In the genomic region with DNA sequence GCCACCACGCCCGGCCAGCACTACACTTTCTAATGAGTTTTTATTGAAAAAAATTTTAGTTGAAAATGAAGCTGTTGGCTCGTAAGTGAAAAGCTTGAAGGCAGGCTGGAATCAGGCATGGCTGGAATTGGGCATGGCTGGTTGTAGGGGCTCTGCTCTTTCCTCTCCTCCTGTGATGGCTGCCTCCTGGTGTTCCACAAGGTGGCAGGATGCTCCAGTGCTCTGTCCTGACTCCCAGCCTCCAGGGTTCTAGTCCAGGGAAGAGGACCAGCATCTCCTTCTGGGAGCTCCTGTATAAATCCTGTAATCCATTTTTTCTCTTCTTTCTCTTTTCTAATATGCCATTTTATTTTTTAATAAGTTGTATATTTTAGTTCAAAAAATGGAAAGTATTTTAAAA, we compare ENCODE assay signal across 8 cellular contexts. TPM values are rescaled to one million over a fixed set of nuclear protein-coding genes. Genes with fewer than 3 reads are reported as not detected.
DNase-seq lines count a peak whose midpoint lies in the region; ATAC-seq and TF ChIP-seq lines count a peak whose summit lies in the region.

No MANE protein-coding gene starts in this region.

- H3K36me3 Mint-ChIP-seq in osteocyte (ENCODE audit: unreplicated experiment), result peaks cover 9% of the 10 kb centered on the region

- no peak overlapping the region for H3K4me3 Mint-ChIP-seq in osteocyte (ENCODE audit: unreplicated experiment)

- DNase-seq in NCI-H446 (lab: John Stamatoyannopoulos, UW) (peak; percentile 2 to 50), NCI-H446 treated with DMSO at 0.1 percent for 48 hours (lab: John Stamatoyannopoulos, UW) (no peak), NCI-H1930 (lab: John Stamatoyannopoulos, UW) (peak; percentile 0 to 30), choroid plexus epithelial cell (ENCODE audit: low read depth) (peak; percentile 59), osteocyte (ENCODE audit: extremely low spot score, unreplicated experiment) (no peak), GOT3 (lab: John Stamatoyannopoulos, UW) (no peak)
- DNase-seq in activated naive CD4-positive, alpha-beta T cell (lab: John Stamatoyannopoulos, UW), result no peak

- H3K4me1 Mint-ChIP-seq in osteocyte (ENCODE audit: unreplicated experiment), result peaks cover 3% of the 10 kb centered on the region

- H3K27ac Mint-ChIP-seq in osteocyte (ENCODE audit: unreplicated experiment), result no peak overlapping the region

- no peak for ATAC-seq in GM18868 (IDR thresholded peaks at IDR 0.05; ENCODE audit: unreplicated experiment)

- H3K4me3 ChIP-seq in choroid plexus epithelial cell (ENCODE audit: low read depth, low read length), result no peak overlapping the region

- TF ChIP-seq CTCF in choroid plexus epithelial cell (conservative IDR thresholded peaks at IDR 0.05; ENCODE audit: low read depth, low read length) (peak; percentile 77), osteocyte (IDR thresholded peaks at IDR 0.05) (peak; percentile 51)

- no peaks in the 10 kb centered on the region for H3K9me3 Mint-ChIP-seq in osteocyte (ENCODE audit: unreplicated experiment)

- no peaks in the 10 kb centered on the region for H3K27me3 Mint-ChIP-seq in osteocyte (ENCODE audit: unreplicated experiment)

RNA-seq across cellular contexts. Expression of gene DHFR, which starts 57.2 kb away (rescaled TPM):
- total RNA-seq in osteocyte, result 17.0 and 18.5 TPM in 2 replicates

RNA-seq across cellular contexts. Expression of gene MSH3, which starts 57.5 kb away (rescaled TPM):
- total RNA-seq in osteocyte, result 14.8 and 17.6 TPM in 2 replicates

Comparison
In these comparisons a context has a peak if more than half of its experiments do, and no peak if none do; other contexts are left out.
1. DNase-seq: peak in NCI-H446 (2 of 2), NCI-H1930 (2 of 2) and choroid plexus epithelial cell (single experiment); none in NCI-H446 treated with DMSO at 0.1 percent for 48 hours (single experiment), osteocyte (single experiment), activated naive CD4-positive, alpha-beta T cell (0 of 4) and GOT3 (single experiment).